Comparison of ENCODE assay signal across 19 cellular contexts in genomic region chr20:62316331-62317166, GRCh38. TPM values are rescaled to one million over a fixed set of nuclear protein-coding genes. Genes with fewer than 3 reads are reported as not detected.
DNase-seq lines count a peak whose midpoint lies in the region; ATAC-seq, FAIRE-seq and TF ChIP-seq lines count a peak whose summit lies in the region.
"Had no signal": no experiment of that assay in that cellular context is flagged by ENCODE, and none has a peak within 500 bp of the region (broad histone marks: within the 10 kb centered on the region; RNA-seq: fewer than 3 reads in every experiment).

No MANE protein-coding gene starts in this region.

- H4K5ac ChIP-seq in H1 (ENCODE audit: insufficient read length, low read depth, low read length): no peak overlapping the region

- POLR2A ChIA-PET in A549 (lab: Yijun Ruan, JAX): no interaction called here
- POLR2A ChIA-PET in H1 (lab: Charles Lee; ENCODE audit: partially characterized antibody): interaction anchor here (0.7 to 4.1 kb wide), 9 partner anchors 9 to 73 kb away, joined by 3 to 30 read pairs (median 5); partner anchors contain the start of genes ADRM1 and RPS21

- peaks cover 0 to 4% of the 10 kb centered on the region in 2 experiments for H4K20me1 ChIP-seq in H1 (replicated peaks in 1 of 2; ENCODE audit: control insufficient read depth in 1 of 2, insufficient read depth in 2 of 2, low read length in 2 of 2)

- no peaks in the 10 kb centered on the region for H3K27me3 ChIP-seq in H1 (replicated peaks in 1 of 4; ENCODE audit: control insufficient read depth in 3 of 4, extremely low read depth in 1 of 4, insufficient read depth in 3 of 4, low read length in 3 of 4)
- H3K27me3 ChIP-seq in muscle layer of colon (ENCODE audit: control insufficient read depth in 1 of 2, insufficient read depth in 2 of 2, low read length in 2 of 2): no peaks in the 10 kb centered on the region
- no peaks in the 10 kb centered on the region for H3K27me3 ChIP-seq in H7 (ENCODE audit: control insufficient read depth, insufficient read depth, low read length)

- TF ChIP-seq POLR2A in A549 (IDR thresholded peaks at IDR 0.05; ENCODE audit: low read length): no peak
- TF ChIP-seq POLR2A in H1 (IDR thresholded peaks at IDR 0.05; ENCODE audit: control extremely low read depth in 1 of 2, low read depth in 2 of 2, low read length in 2 of 2): no peak

- no peaks in the 10 kb centered on the region for H3K79me1 ChIP-seq in H1 (ENCODE audit: low read depth, low read length)

- peak overlapping the region; percentile 85; the same call in 1 of the 2 replicates for H4K8ac ChIP-seq in H1 (ENCODE audit: extremely low read depth, insufficient read depth, low read length)

- TF ChIP-seq RAD21 in A549 (conservative IDR thresholded peaks at IDR 0.05 in 1 of 2, IDR thresholded peaks at IDR 0.05 in 1 of 2) (no peak), H1 (IDR thresholded peaks at IDR 0.05 in 1 of 2, conservative IDR thresholded peaks at IDR 0.05 in 1 of 2; ENCODE audit: low read depth in 2 of 2, low read length in 2 of 2) (no peak)

- H2AFZ ChIP-seq in H1 (ENCODE audit: low read length): no peak overlapping the region
- H2AFZ ChIP-seq: GM23248 had no signal

- H3K4me3 ChIP-seq in A549: peak overlapping the region; percentile 26; the same call in 1 of the 3 replicates
- H3K4me3 ChIP-seq in H1 (ENCODE audit: extremely low read depth in 1 of 4, insufficient read depth in 2 of 4, low read depth in 3 of 4, low read length in 4 of 4): no peak overlapping the region
- no peak overlapping the region for H3K4me3 ChIP-seq in muscle layer of colon (ENCODE audit: low read depth in 1 of 2, low read length in 2 of 2)
- H3K4me3 ChIP-seq in H7 (ENCODE audit: insufficient read depth, low read depth, low read length): no peak overlapping the region
- H3K4me3 ChIP-seq: GM23248 had no signal

- no peak overlapping the region for H3K18ac ChIP-seq in H1 (ENCODE audit: extremely low read depth, low read length)

- no peak for TF ChIP-seq CTCF in A549 (IDR thresholded peaks at IDR 0.05)
- TF ChIP-seq CTCF in H1 (IDR thresholded peaks at IDR 0.05; ENCODE audit: control extremely low read depth in 1 of 3, insufficient read depth in 1 of 3, low read depth in 1 of 3, low read length in 3 of 3): no peak

- H2BK120ac ChIP-seq in H1 (replicated peaks; ENCODE audit: low read depth, low read length): no peak overlapping the region

- H3K4ac ChIP-seq in H1 (replicated peaks; ENCODE audit: insufficient read length, low read depth, low read length): no peak overlapping the region

- no peak overlapping the region for H2BK12ac ChIP-seq in H1 (ENCODE audit: low read depth, low read length)

- peaks cover 33% of the 10 kb centered on the region for H3K9me3 ChIP-seq in A549
- peaks cover 0 to 26% of the 10 kb centered on the region in 2 experiments; a peak in 2 of 4 replicates for H3K9me3 ChIP-seq in H1 (ENCODE audit: insufficient read depth in 2 of 2, low read depth in 1 of 2, low read length in 1 of 2)
- H3K9me3 ChIP-seq in muscle layer of colon (ENCODE audit: low read length): no peaks in the 10 kb centered on the region

- CTCF ChIA-PET in A549 (lab: Yijun Ruan, JAX): interaction anchor here (0.9 to 4.9 kb wide), 5 partner anchors 10 to 66 kb away, joined by 3 to 29 read pairs (median 6); partner anchors contain the start of gene ADRM1
- CTCF ChIA-PET in H1 (lab: Charles Lee; ENCODE audit: partially characterized antibody): interaction anchor here (0.7 to 1.9 kb wide), 6 partner anchors 9 to 66 kb away, joined by 3 to 6 read pairs (median 4); no protein-coding TSS in a partner anchor

- TF ChIP-seq EP300 in A549 (IDR thresholded peaks at IDR 0.05) (no peak), H1 (IDR thresholded peaks at IDR 0.05; ENCODE audit: borderline replicate concordance in 1 of 2, low read depth in 2 of 2, low read length in 2 of 2) (no peak)

- H3K27ac ChIP-seq in A549 (peak overlapping the region in 1 of 2 experiments; percentile 70; a peak in 3 of 6 replicates), H1 (ENCODE audit: low read depth, low read length) (no peak overlapping the region), muscle layer of colon (ENCODE audit: low read depth, low read length) (peak overlapping the region; percentile 13)
- H3K27ac ChIP-seq: GM23248 had no signal

- H2AK5ac ChIP-seq in H1 (ENCODE audit: low read depth, low read length): no peak overlapping the region

- no peak overlapping the region for H3K56ac ChIP-seq in H1 (replicated peaks; ENCODE audit: insufficient read length, low read depth, low read length)

- H3K36me3 ChIP-seq in H1 (ENCODE audit: control insufficient read depth in 2 of 4, insufficient read depth in 4 of 4, low read length in 3 of 4) (peaks cover 50 to 86% (median 78%) of the 10 kb centered on the region in 4 experiments), muscle layer of colon (ENCODE audit: insufficient read depth, low read length) (peaks cover 76% of the 10 kb centered on the region), H7 (replicated peaks; ENCODE audit: control insufficient read depth, insufficient read depth, low read length) (peaks cover 51% of the 10 kb centered on the region)

- no peak overlapping the region for H2BK15ac ChIP-seq in H1 (ENCODE audit: low read length)

- 90% methylated on average over 25 of the region's 40 CpGs for WGBS in A549 (ENCODE audit: missing lambda C conversion rate)
- WGBS in H1 (ENCODE audit: extremely low coverage in 1 of 2, insufficient coverage in 1 of 2, insufficient read length in 1 of 2, insufficient replicate concordance in 2 of 2, low coverage in 1 of 2, low lambda C conversion rate in 2 of 2, missing lambda C conversion rate in 1 of 2), 2 experiments: 99% methylated on average over 33 of the region's 40 CpGs; no CpG with 5 or more reads in 1 of the 2 experiments

- no peak overlapping the region; the same call in 1 of the 2 replicates for H2BK5ac ChIP-seq in H1 (ENCODE audit: low read depth, low read length)

- no peaks in the 10 kb centered on the region for H3K23me2 ChIP-seq in H1 (ENCODE audit: low read depth, low read length)

- no peak overlapping the region for H2BK20ac ChIP-seq in H1 (ENCODE audit: low read length)

- no peak overlapping the region for H4K91ac ChIP-seq in H1 (replicated peaks; ENCODE audit: insufficient read length, low read length)

- peaks cover 5% of the 10 kb centered on the region; the same call in 1 of the 3 replicates for H3K4me1 ChIP-seq in A549
- H3K4me1 ChIP-seq in H1 (replicated peaks in 1 of 4; ENCODE audit: control insufficient read depth in 3 of 4, insufficient read depth in 4 of 4, low read length in 3 of 4): no peaks in the 10 kb centered on the region
- H3K4me1 ChIP-seq in muscle layer of colon (ENCODE audit: insufficient read depth, low read length): no peaks in the 10 kb centered on the region

- H3K4me2 ChIP-seq in A549 (no peak overlapping the region), H1 (ENCODE audit: insufficient read depth in 1 of 2, low read depth in 2 of 2, low read length in 2 of 2) (no peak overlapping the region)

- DNase-seq in A549 (ENCODE audit: low read depth in 1 of 2, low spot score in 1 of 2) (no peak), HTR-8/SVneo (ENCODE audit: insufficient read length, low spot score) (no peak), H1 (ENCODE audit: low read depth in 1 of 2, low spot score in 2 of 2) (no peak), H7 (no peak), retina (no peak), amniotic stem cell (lab: John Stamatoyannopoulos, UW) (no peak), GF-D8 (lab: John Stamatoyannopoulos, UW) (no peak)
- DNase-seq: AML-193; Calu3; CD4-positive, CD25-positive, alpha-beta regulatory T cell; GM23248; MV-4-11; NCI-H1417 treated with DMSO at 0.1 percent for 48 hours; NCI-H2029; NCI-H510A had no signal

- FAIRE-seq in A549 (lab: Jason Lieb, UNC) (no peak), HTR-8/SVneo (lab: Jason Lieb, UNC) (peak; percentile 85), H1 (lab: Jason Lieb, UNC) (no peak)
- FAIRE-seq: G401.6, GM12892, RCC 7860 had no signal

- H3K23ac ChIP-seq in H1 (ENCODE audit: insufficient read length): no peak overlapping the region

- H3K79me2 ChIP-seq in H1 (ENCODE audit: control insufficient read depth in 1 of 2, insufficient read depth in 2 of 2, low read length in 2 of 2): no peaks in the 10 kb centered on the region; a peak in 1 of 4 replicates

- no peak overlapping the region for H3K14ac ChIP-seq in H1 (ENCODE audit: insufficient read length)

- H3K9ac ChIP-seq in H1 (replicated peaks in 1 of 4; ENCODE audit: extremely low read depth in 1 of 4, low read depth in 3 of 4, low read length in 3 of 4) (no peak overlapping the region), muscle layer of colon (ENCODE audit: low read length) (no peak overlapping the region)
- H3K9ac ChIP-seq: GM23248 had no signal

- no peak for ATAC-seq in A549

RNA-seq across cellular contexts. Expression of gene ADRM1, which starts 13.8 kb away (rescaled TPM):
- 68.9 and 87.9 TPM in 2 replicates for polyA plus RNA-seq in A549 (2011; rRNA removed)
- 217 and 255 TPM in 2 replicates for polyA plus RNA-seq in A549 (2012; cell fraction: cytosol; rRNA removed)
- polyA plus RNA-seq in A549 (2012; cell fraction: nucleus; rRNA removed): 249 and 328 TPM in 2 replicates
- polyA plus RNA-seq in A549 (2017; fragmentation: RNase III; extraction: RNeasy Plus Mini Kit Qiagen cat#74134 plus additional on column Dnase treatment): 121 to 131 TPM (median 130 TPM) in 3 replicates
- polyA minus RNA-seq in A549 (2011; rRNA and poly(A)+ RNA removed): 56.0 and 59.2 TPM in 2 replicates
- 126 and 138 TPM in 2 replicates for total RNA-seq in H1 (2021; fragmentation: NEBNext Ultra II Directional; extraction: Animal tissue kit (Norgen Biotek cat#: 25700))
- 214 and 260 TPM in 2 replicates for polyA plus RNA-seq in H1 (2011; rRNA removed)
- 209 TPM for polyA plus RNA-seq in H1 (2011; cell fraction: cytosol; rRNA removed)
- polyA plus RNA-seq in H1 (2011; cell fraction: nucleus; rRNA removed): 180 TPM
- polyA plus RNA-seq in H1 (2012, experiment 1 of 2): 119 to 168 TPM (median 157 TPM) in 4 replicates
- polyA plus RNA-seq in H1 (2012, experiment 2 of 2): 141 TPM
- 137 TPM for polyA plus RNA-seq in H1 (2013, experiment 1 of 2)
- polyA plus RNA-seq in H1 (2013, experiment 2 of 2): 131 TPM
- polyA minus RNA-seq in H1 (2011; rRNA and poly(A)+ RNA removed): 39.2 and 45.4 TPM in 2 replicates
- polyA minus RNA-seq in H1 (2011; cell fraction: cytosol; rRNA and poly(A)+ RNA removed): 68.0 TPM
- polyA minus RNA-seq in H1 (2011; cell fraction: nucleus; rRNA and poly(A)+ RNA removed): 67.0 TPM
- 224 and 290 TPM in 2 replicates for total RNA-seq in H7 (2014; rRNA removed; shearing (Covaris generic))

RNA-seq across cellular contexts. Expression of gene LAMA5, which starts 50.6 kb away (rescaled TPM):
- polyA plus RNA-seq in A549 (2011; rRNA removed) (20.4 and 31.6 TPM in 2 replicates), A549 (2017; fragmentation: RNase III; extraction: RNeasy Plus Mini Kit Qiagen cat#74134 plus additional on column Dnase treatment) (196 to 212 TPM (median 202 TPM) in 3 replicates), H1 (2011; rRNA removed) (34.4 and 90.7 TPM in 2 replicates)
- polyA plus RNA-seq in A549 (2012; cell fraction: cytosol; rRNA removed): 91.5 and 122 TPM in 2 replicates
- 829 and 950 TPM in 2 replicates for polyA plus RNA-seq in A549 (2012; cell fraction: nucleus; rRNA removed)
- polyA minus RNA-seq in A549 (2011; rRNA and poly(A)+ RNA removed): 26.9 and 28.7 TPM in 2 replicates
- 210 and 225 TPM in 2 replicates for total RNA-seq in H1 (2021; fragmentation: NEBNext Ultra II Directional; extraction: Animal tissue kit (Norgen Biotek cat#: 25700))
- 57.6 TPM for polyA plus RNA-seq in H1 (2011; cell fraction: cytosol; rRNA removed)
- 648 TPM for polyA plus RNA-seq in H1 (2011; cell fraction: nucleus; rRNA removed)
- polyA plus RNA-seq in H1 (2012, experiment 1 of 2): 136 to 235 TPM (median 223 TPM) in 4 replicates
- 130 TPM for polyA plus RNA-seq in H1 (2012, experiment 2 of 2)
- 107 TPM for polyA plus RNA-seq in H1 (2013, experiment 1 of 2)
- 82.4 TPM for polyA plus RNA-seq in H1 (2013, experiment 2 of 2)
- 24.2 and 31.4 TPM in 2 replicates for polyA minus RNA-seq in H1 (2011; rRNA and poly(A)+ RNA removed)
- polyA minus RNA-seq in H1 (2011; cell fraction: cytosol; rRNA and poly(A)+ RNA removed): 70.1 TPM
- 212 TPM for polyA minus RNA-seq in H1 (2011; cell fraction: nucleus; rRNA and poly(A)+ RNA removed)
- total RNA-seq in H7 (2014; rRNA removed; shearing (Covaris generic)): 61.0 and 90.8 TPM in 2 replicates
